ENCODE assay signal across 7 cellular contexts in the genomic region with DNA sequence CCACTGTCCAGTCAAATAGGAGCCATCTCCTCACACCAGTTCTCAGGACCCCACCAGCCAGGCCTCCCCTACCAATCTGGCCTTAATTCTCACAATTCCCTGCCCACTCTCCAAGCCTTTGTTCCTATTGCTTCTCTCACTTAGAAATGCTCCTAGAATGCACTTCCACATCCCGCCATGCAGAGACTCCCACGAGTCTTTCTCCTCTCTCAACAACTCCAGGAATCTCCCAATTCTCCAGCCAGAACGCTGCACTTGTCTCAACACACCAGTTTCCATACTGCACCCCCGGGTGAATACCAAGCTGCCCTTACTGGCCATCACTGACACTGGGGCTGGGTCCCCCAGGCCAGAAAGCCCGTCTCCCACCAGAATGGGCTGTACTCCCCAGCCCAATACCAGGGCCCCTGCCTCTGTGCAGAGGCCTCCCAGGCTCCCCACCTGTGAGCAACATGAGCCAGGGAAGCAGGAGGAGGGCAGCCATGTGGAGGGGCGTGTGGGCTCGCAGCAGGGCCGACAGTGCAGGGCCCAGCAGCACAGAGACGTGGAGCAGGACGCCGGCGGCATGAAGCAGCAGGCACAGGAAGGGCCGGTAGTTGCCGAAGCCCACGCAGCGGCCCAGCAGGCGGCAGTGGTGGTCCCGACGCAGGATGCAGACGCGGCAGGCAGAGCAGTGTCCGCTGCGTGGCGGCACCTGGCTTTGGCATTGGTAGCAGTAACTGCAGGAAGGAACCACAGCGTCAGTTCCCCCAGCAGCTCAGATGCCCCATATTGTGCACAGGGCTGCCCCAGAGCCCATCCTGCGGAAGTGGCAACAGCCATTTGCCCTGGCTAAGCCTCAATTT. TPM values are rescaled to one million over a fixed set of nuclear protein-coding genes. Genes with fewer than 3 reads are reported as not detected.
A peak's percentile ranks its signal among the peaks of the same experiment; 100 is the strongest.
DNase-seq lines count a peak whose midpoint lies in the region; ATAC-seq lines count a peak whose summit lies in the region.
"Had no signal": no experiment of that assay in that cellular context is flagged by ENCODE, and none has a peak within 500 bp of the region (broad histone marks: within the 10 kb centered on the region; RNA-seq: fewer than 3 reads in every experiment).

No MANE protein-coding gene starts in this region.

- H3K4me3 ChIP-seq in aorta (ENCODE audit: low read length in 2 of 2): no peak overlapping the region

- H3K36me3 ChIP-seq in aorta (ENCODE audit: control insufficient read depth in 1 of 2, insufficient read depth in 2 of 2, low read length in 1 of 2): no peaks in the 10 kb centered on the region

- ATAC-seq in HG03139 (IDR thresholded peaks at IDR 0.05; ENCODE audit: unreplicated experiment) (peak; percentile 36), aorta (ENCODE audit: low FRiP score) (no peak), HG03135 (IDR thresholded peaks at IDR 0.05; ENCODE audit: unreplicated experiment) (no peak)

- WGBS in aorta, 2 donors: 30 to 44% methylated on average over 26 of the region's 26 CpGs

- no peak overlapping the region for H3K27ac ChIP-seq in aorta (ENCODE audit: low read depth in 1 of 2, low read length in 2 of 2)

- H3K27me3 ChIP-seq in aorta (ENCODE audit: control insufficient read depth in 1 of 2, insufficient read depth in 2 of 2, low read length in 1 of 2): no peaks in the 10 kb centered on the region

- intact Hi-C loops in aorta (cut with DNase I): no loop called here

- no peaks in the 10 kb centered on the region for H3K4me1 ChIP-seq in aorta (ENCODE audit: control insufficient read depth in 1 of 2, insufficient read depth in 2 of 2, low read length in 2 of 2)

- DNase-seq in activated T-helper 9 cell treated with anti-CD3 and anti-CD28 coated beads, Interleukin-2, amount 50 U/mL, for 16 hours (ENCODE audit: low read depth): peak; percentile 26
- DNase-seq in left kidney (ENCODE audit: low read depth, low spot score): peak; percentile 92
- peak; percentile 71 to 84 for DNase-seq in aorta
- DNase-seq in NCI-H1417 (lab: John Stamatoyannopoulos, UW): no peak

- no peaks in the 10 kb centered on the region for H3K9me3 ChIP-seq in aorta (ENCODE audit: control insufficient read depth, low read length)

RNA-seq across cellular contexts. Expression of gene ZDHHC24, which starts 2.4 kb away (rescaled TPM):
- 10 to 100 TPM in 1 of 2 donors, 1 to 10 TPM in 1; 9.3 to 14.7 TPM for total RNA-seq in aorta
- 1 to 10 TPM; 4.1 to 9.3 TPM for polyA plus RNA-seq in aorta

RNA-seq across cellular contexts. Expression of gene ACTN3, which starts 3.2 kb away (rescaled TPM):
- total RNA-seq in aorta: 1 to 10 TPM in 1 of 2 donors, not detected in 1; 3.0 TPM
- polyA plus RNA-seq in aorta: not detected
- total RNA-seq: epithelial cell of proximal tubule had no signal

RNA-seq across cellular contexts. Expression of gene CTSF, which starts 24.9 kb away (rescaled TPM):
- total RNA-seq in aorta: 100 to 1,000 TPM in 1 of 2 donors, 10 to 100 TPM in 1; 38.3 to 110 TPM
- 10 to 100 TPM; 52.1 to 98.5 TPM for polyA plus RNA-seq in aorta

RNA-seq across cellular contexts. Expression of gene BBS1, which starts 33.0 kb away (rescaled TPM):
- 10 to 100 TPM; 27.2 to 58.1 TPM for total RNA-seq in aorta
- polyA plus RNA-seq in aorta: 10 to 100 TPM; 18.9 to 34.9 TPM

RNA-seq across cellular contexts. Expression of gene CCDC87, which starts 49.4 kb away (rescaled TPM):
- total RNA-seq in aorta: under 1 TPM; 0.19 to 0.33 TPM
- polyA plus RNA-seq in aorta: under 1 TPM in 1 of 2 donors, not detected in 1; 0.10 TPM

Comparison
In these comparisons a context has a peak if more than half of its experiments do, and no peak if none do; other contexts are left out.
1. DNase-seq: peak in activated T-helper 9 cell treated with anti-CD3 and anti-CD28 coated beads, Interleukin-2, amount 50 U/mL, for 16 hours (single experiment), left kidney (single experiment) and aorta (2 of 2); none in NCI-H1417 (0 of 3).